Comparison of ENCODE assay signal across 9 cellular contexts in the genomic region with DNA sequence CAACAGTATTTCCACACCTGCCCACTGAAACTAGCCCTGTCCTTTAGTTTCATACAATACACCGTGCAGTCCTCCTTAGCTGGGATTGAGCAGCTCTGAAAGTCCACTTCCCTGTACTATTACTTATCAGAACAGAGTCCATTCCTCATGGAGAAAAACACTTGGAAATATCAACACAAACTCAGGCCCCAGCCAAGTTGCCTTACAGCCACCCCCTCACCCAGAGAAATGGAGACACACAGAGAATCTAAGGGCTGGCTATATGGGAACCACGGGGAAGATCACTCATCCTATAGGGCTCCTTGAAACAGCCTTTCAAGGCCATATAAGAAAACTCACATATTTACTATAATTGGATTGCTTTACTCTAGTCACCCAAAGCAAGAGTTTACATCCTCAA. TPM values are rescaled to one million over a fixed set of nuclear protein-coding genes. Genes with fewer than 3 reads are reported as not detected.
DNase-seq lines count a peak whose midpoint lies in the region; ATAC-seq and TF ChIP-seq lines count a peak whose summit lies in the region.
"Had no signal": no experiment of that assay in that cellular context is flagged by ENCODE, and none has a peak within 500 bp of the region (broad histone marks: within the 10 kb centered on the region; RNA-seq: fewer than 3 reads in every experiment).

No MANE protein-coding gene starts in this region.

- no peaks in the 10 kb centered on the region for H3K27me3 ChIP-seq in KMS-11 (ENCODE audit: insufficient read depth, low read depth)

- CTCF ChIA-PET in activated CD8-positive, alpha-beta T cell treated with anti-CD3 and anti-CD28 coated beads for 36 hours (lab: Charles Lee), result interaction anchor here (5.5 kb wide), 1 partner anchor 32 kb away, joined by 33 read pairs; no protein-coding TSS in a partner anchor

- peak overlapping the region; percentile 80; the same call in 1 of the 2 replicates for H3K9ac ChIP-seq in KMS-11

- H3K79me2 ChIP-seq in KMS-11 (ENCODE audit: insufficient read depth, low read depth), result peaks cover 75% of the 10 kb centered on the region

- no peaks in the 10 kb centered on the region for H3K27me3 Mint-ChIP-seq in memory B cell
- no peaks in the 10 kb centered on the region for H3K27me3 Mint-ChIP-seq in activated CD8-positive, alpha-beta T cell treated with anti-CD3 and anti-CD28 coated beads for 36 hours

- no peak overlapping the region for H3K4me3 Mint-ChIP-seq in memory B cell
- H3K4me3 Mint-ChIP-seq in activated CD8-positive, alpha-beta T cell treated with anti-CD3 and anti-CD28 coated beads for 36 hours, result no peak overlapping the region

- no peaks in the 10 kb centered on the region for H3K36me3 Mint-ChIP-seq in memory B cell
- H3K36me3 Mint-ChIP-seq in activated CD8-positive, alpha-beta T cell treated with anti-CD3 and anti-CD28 coated beads for 36 hours (ENCODE audit: low read depth), result peaks cover 2% of the 10 kb centered on the region

- H3K4me3 ChIP-seq in KMS-11 (IDR thresholded peaks at IDR 0.05; ENCODE audit: insufficient read depth, low read depth, low read length), result peak overlapping the region; percentile 15

- POLR2A ChIA-PET in activated CD8-positive, alpha-beta T cell treated with anti-CD3 and anti-CD28 coated beads for 36 hours (lab: Charles Lee), result interaction anchor here (0.9 kb wide), 1 partner anchor 221 kb away, joined by 3 read pairs; a partner anchor contains a TSS

- H4K20me1 ChIP-seq in KMS-11 (ENCODE audit: insufficient read depth), result no peaks in the 10 kb centered on the region

- H3K9me3 Mint-ChIP-seq in memory B cell, result no peaks in the 10 kb centered on the region
- H3K9me3 Mint-ChIP-seq in activated CD8-positive, alpha-beta T cell treated with anti-CD3 and anti-CD28 coated beads for 36 hours, result no peaks in the 10 kb centered on the region

- TF ChIP-seq CTCF in KMS-11 (conservative IDR thresholded peaks at IDR 0.05; ENCODE audit: low read depth, low read length), result no peak
- no peak for TF ChIP-seq CTCF in activated CD8-positive, alpha-beta T cell treated with anti-CD3 and anti-CD28 coated beads for 36 hours (IDR thresholded peaks at IDR 0.05)

- H3K27ac ChIP-seq in KMS-11, result peak overlapping the region; percentile 84
- peak overlapping the region; percentile 98 for H3K27ac ChIP-seq in caudate nucleus (ENCODE audit: low read depth, low read length)
- peak overlapping the region; percentile 96 for H3K27ac ChIP-seq in substantia nigra (ENCODE audit: low read depth, low read length, poor library complexity, severe bottlenecking)

- DNase-seq in caudate nucleus (lab: John Stamatoyannopoulos, UW) (no peak), memory B cell (ENCODE audit: low spot score in 2 of 2) (no peak), substantia nigra (lab: John Stamatoyannopoulos, UW) (no peak), SKM-1 treated with dmso at 0.1 percent for 144 hours (lab: John Stamatoyannopoulos, UW; ENCODE audit: unreplicated experiment) (no peak), foreskin melanocyte (no peak)
- no peak for DNase-seq in activated CD8-positive, alpha-beta T cell treated with anti-CD3 and anti-CD28 coated beads for 36 hours
- DNase-seq: NCI-H1105 had no signal

- H3K4me1 ChIP-seq in KMS-11 (ENCODE audit: low read depth, poor library complexity, severe bottlenecking), result peaks cover 83% of the 10 kb centered on the region

- no peaks in the 10 kb centered on the region for H3K36me3 ChIP-seq in KMS-11 (ENCODE audit: insufficient read depth)

- peak overlapping the region; percentile 83 for H3K4me2 ChIP-seq in KMS-11

- intact Hi-C loops in activated CD8-positive, alpha-beta T cell treated with anti-CD3 and anti-CD28 coated beads for 36 hours (cut with micrococcal nuclease), result no loop called here

- peaks cover 46% of the 10 kb centered on the region for H3K4me1 Mint-ChIP-seq in memory B cell
- H3K4me1 Mint-ChIP-seq in activated CD8-positive, alpha-beta T cell treated with anti-CD3 and anti-CD28 coated beads for 36 hours (ENCODE audit: low read depth), result peaks cover 38% of the 10 kb centered on the region

- H3K27ac Mint-ChIP-seq in memory B cell, result peak overlapping the region; percentile 97
- no peak overlapping the region for H3K27ac Mint-ChIP-seq in activated CD8-positive, alpha-beta T cell treated with anti-CD3 and anti-CD28 coated beads for 36 hours

- ATAC-seq in memory B cell (ENCODE audit: low read depth) (no peak), GM21619 (IDR thresholded peaks at IDR 0.05; ENCODE audit: unreplicated experiment) (no peak)
- no peak for ATAC-seq in activated CD8-positive, alpha-beta T cell treated with anti-CD3 and anti-CD28 coated beads for 36 hours

- no peak overlapping the region for H2AFZ ChIP-seq in KMS-11 (ENCODE audit: low read depth)

RNA-seq across cellular contexts. Expression of a gene that starts 1.9 kb away (rescaled TPM):
- total RNA-seq in activated CD8-positive, alpha-beta T cell treated with anti-CD3 and anti-CD28 coated beads for 36 hours, result 1 to 10 TPM; 2.6 to 3.1 TPM

RNA-seq across cellular contexts. Expression of a gene that starts 39.8 kb away (rescaled TPM):
- not detected for total RNA-seq in activated CD8-positive, alpha-beta T cell treated with anti-CD3 and anti-CD28 coated beads for 36 hours
